In genomic region chr2:64685430-64685829, GRCh38 we compare ENCODE assay signal across 20 cellular contexts. TPM values are rescaled to one million over a fixed set of nuclear protein-coding genes. Genes with fewer than 3 reads are reported as not detected.
A peak's percentile ranks its signal among the peaks of the same experiment; 100 is the strongest.
DNase-seq lines count a peak whose midpoint lies in the region; ATAC-seq and TF ChIP-seq lines count a peak whose summit lies in the region.
"Had no signal": no experiment of that assay in that cellular context is flagged by ENCODE, and none has a peak within 500 bp of the region (broad histone marks: within the 10 kb centered on the region; RNA-seq: fewer than 3 reads in every experiment).

No MANE protein-coding gene starts in this region.

- no peaks in the 10 kb centered on the region for H3K36me3 ChIP-seq in skeletal muscle satellite cell (ENCODE audit: insufficient read depth, low read length)
- H3K36me3 ChIP-seq in CD8-positive, alpha-beta T cell (ENCODE audit: insufficient read depth, low read length): no peaks in the 10 kb centered on the region
- H3K36me3 ChIP-seq: thyroid gland had no signal

- no peak overlapping the region for H3K4me3 Mint-ChIP-seq in Calu3 (ENCODE audit: low read depth, unreplicated experiment)
- H3K4me3 Mint-ChIP-seq in CD8-positive, alpha-beta T cell: no peak overlapping the region
- H3K4me3 Mint-ChIP-seq: CD4-positive, alpha-beta T cell had no signal

- no peaks in the 10 kb centered on the region for H3K27me3 Mint-ChIP-seq in Calu3 (ENCODE audit: unreplicated experiment)
- no peaks in the 10 kb centered on the region for H3K27me3 Mint-ChIP-seq in CD8-positive, alpha-beta T cell (ENCODE audit: low read depth)
- H3K27me3 Mint-ChIP-seq: CD4-positive, alpha-beta T cell had no signal

- H3K27ac ChIP-seq in CD8-positive, alpha-beta T cell (ENCODE audit: low read depth, low read length): no peak overlapping the region
- H3K27ac ChIP-seq: 22Rv1, thyroid gland had no signal

- H3K9me3 ChIP-seq in skeletal muscle satellite cell (replicated peaks; ENCODE audit: low read length): no peaks in the 10 kb centered on the region
- no peaks in the 10 kb centered on the region for H3K9me3 ChIP-seq in CD8-positive, alpha-beta T cell (ENCODE audit: low read length)
- H3K9me3 ChIP-seq: thyroid gland had no signal

- H3K4me3 ChIP-seq in fibroblast of villous mesenchyme (ENCODE audit: low read depth, low read length): no peak overlapping the region
- no peak overlapping the region for H3K4me3 ChIP-seq in skeletal muscle satellite cell (ENCODE audit: low read length)
- no peak overlapping the region for H3K4me3 ChIP-seq in CD8-positive, alpha-beta T cell (ENCODE audit: low read depth, low read length)
- H3K4me3 ChIP-seq: GM12878, thyroid gland had no signal

- no peak overlapping the region for H3K9ac ChIP-seq in skeletal muscle satellite cell (ENCODE audit: low read depth, low read length)

- H3K4me1 Mint-ChIP-seq in Calu3 (ENCODE audit: low read depth, unreplicated experiment): peaks cover 19% of the 10 kb centered on the region
- H3K4me1 Mint-ChIP-seq in CD8-positive, alpha-beta T cell (ENCODE audit: low read depth): peaks cover 29% of the 10 kb centered on the region

- DNase-seq in DMS53 (lab: John Stamatoyannopoulos, UW) (peak; percentile 6), DMS53 treated with DMSO at 0.1 percent for 48 hours (lab: John Stamatoyannopoulos, UW; ENCODE audit: unreplicated experiment) (no peak), OCI-M1 (lab: John Stamatoyannopoulos, UW) (peak; percentile 28), fibroblast of villous mesenchyme (ENCODE audit: low read depth) (peak; percentile 19), Calu3 (no peak), erythroblast (lab: John Stamatoyannopoulos, UW) (no peak)
- DNase-seq in CD8-positive, alpha-beta T cell: no peak
- DNase-seq: activated CD4-positive, alpha-beta T cell treated with anti-CD3 and anti-CD28 coated beads, Interleukin-2, amount 50 U/mL, for 48 hours; CD4-positive, alpha-beta T cell; cerebellar nuclear complex; GOT3; head of caudate nucleus; midbrain; NCI-H1105 treated with DMSO at 0.1 percent for 48 hours; NCI-H226; thyroid gland had no signal

- no peaks in the 10 kb centered on the region for H3K36me3 Mint-ChIP-seq in Calu3 (ENCODE audit: insufficient read depth, unreplicated experiment)
- no peaks in the 10 kb centered on the region for H3K36me3 Mint-ChIP-seq in CD8-positive, alpha-beta T cell

- peaks cover 12% of the 10 kb centered on the region for H3K4me1 ChIP-seq in skeletal muscle satellite cell (ENCODE audit: control insufficient read depth, insufficient read depth, low read length)
- no peaks in the 10 kb centered on the region for H3K4me1 ChIP-seq in CD8-positive, alpha-beta T cell (ENCODE audit: insufficient read depth, low read length)

- POLR2A ChIA-PET in CD8-positive, alpha-beta T cell (lab: Charles Lee): no interaction called here

- peak overlapping the region; percentile 50 for H3K4me2 ChIP-seq in skeletal muscle satellite cell (ENCODE audit: low read length)

- CTCF ChIA-PET in Calu3 (lab: Charles Lee): interaction anchor here (0.5 to 1.2 kb wide), 2 partner anchors 78 to 160 kb away, joined by 3 to 4 read pairs; no protein-coding TSS in a partner anchor
- CTCF ChIA-PET in CD8-positive, alpha-beta T cell (lab: Charles Lee): interaction anchor here (0.9 to 1.5 kb wide), 2 partner anchors 12 to 15 kb away, joined by 3 read pairs; no protein-coding TSS in a partner anchor

- no peak for TF ChIP-seq CTCF in fibroblast of villous mesenchyme (IDR thresholded peaks at IDR 0.05; ENCODE audit: insufficient read depth, low read depth, low read length)
- no peak for TF ChIP-seq CTCF in Calu3 (IDR thresholded peaks at IDR 0.05; ENCODE audit: unreplicated experiment)
- no peak for TF ChIP-seq CTCF in CD8-positive, alpha-beta T cell (IDR thresholded peaks at IDR 0.05)

- no TSS peak for BruUV-seq in Calu3 (replicated peaks; lab: Mats Ljungman, UMichigan)

- intact Hi-C loops in Calu3 (cut with micrococcal nuclease; ENCODE audit: unreplicated experiment): no loop called here
- intact Hi-C loops in CD8-positive, alpha-beta T cell (cut with DNase I, micrococcal nuclease): no loop called here

- no peak for TF ChIP-seq POLR2A in erythroblast (IDR thresholded peaks at IDR 0.05; ENCODE audit: low read length)

- no peaks in the 10 kb centered on the region for H3K9me3 Mint-ChIP-seq in Calu3 (ENCODE audit: low read depth, unreplicated experiment)
- H3K9me3 Mint-ChIP-seq in CD8-positive, alpha-beta T cell: no peaks in the 10 kb centered on the region
- H3K9me3 Mint-ChIP-seq: CD4-positive, alpha-beta T cell had no signal

- no peak for ATAC-seq in CD8-positive, alpha-beta T cell
- ATAC-seq: GM12878, Panc1 had no signal

- H3K27me3 ChIP-seq in skeletal muscle satellite cell (ENCODE audit: control insufficient read depth, insufficient read depth, low read length): no peaks in the 10 kb centered on the region
- no peaks in the 10 kb centered on the region for H3K27me3 ChIP-seq in CD8-positive, alpha-beta T cell (ENCODE audit: insufficient read depth, low read length)
- H3K27me3 ChIP-seq: thyroid gland had no signal

- no peak overlapping the region for H3K27ac Mint-ChIP-seq in Calu3 (ENCODE audit: unreplicated experiment)
- no peak overlapping the region for H3K27ac Mint-ChIP-seq in CD8-positive, alpha-beta T cell
- H3K27ac Mint-ChIP-seq: CD4-positive, alpha-beta T cell had no signal

RNA-seq across cellular contexts. Expression of gene SERTAD2, which starts 31.7 kb away (rescaled TPM):
- 6.8 and 7.8 TPM in 2 replicates for total RNA-seq in fibroblast of villous mesenchyme
- total RNA-seq in skeletal muscle satellite cell (2012; rRNA removed): 10.6 and 15.5 TPM in 2 replicates
- total RNA-seq in Calu3 (2022): 19.2 and 19.4 TPM in 2 replicates
- 10 to 100 TPM; 47.5 to 48.8 TPM for total RNA-seq in CD8-positive, alpha-beta T cell

Comparison
In these comparisons a context has a peak if more than half of its experiments do, and no peak if none do; other contexts are left out.
1. DNase-seq: peak in DMS53 (single experiment), OCI-M1 (single experiment) and fibroblast of villous mesenchyme (single experiment); none in DMS53 treated with DMSO at 0.1 percent for 48 hours (single experiment), Calu3 (single experiment), CD8-positive, alpha-beta T cell (0 of 7) and erythroblast (0 of 2).